ENCODE assay signal across 10 cellular contexts in the genomic region with DNA sequence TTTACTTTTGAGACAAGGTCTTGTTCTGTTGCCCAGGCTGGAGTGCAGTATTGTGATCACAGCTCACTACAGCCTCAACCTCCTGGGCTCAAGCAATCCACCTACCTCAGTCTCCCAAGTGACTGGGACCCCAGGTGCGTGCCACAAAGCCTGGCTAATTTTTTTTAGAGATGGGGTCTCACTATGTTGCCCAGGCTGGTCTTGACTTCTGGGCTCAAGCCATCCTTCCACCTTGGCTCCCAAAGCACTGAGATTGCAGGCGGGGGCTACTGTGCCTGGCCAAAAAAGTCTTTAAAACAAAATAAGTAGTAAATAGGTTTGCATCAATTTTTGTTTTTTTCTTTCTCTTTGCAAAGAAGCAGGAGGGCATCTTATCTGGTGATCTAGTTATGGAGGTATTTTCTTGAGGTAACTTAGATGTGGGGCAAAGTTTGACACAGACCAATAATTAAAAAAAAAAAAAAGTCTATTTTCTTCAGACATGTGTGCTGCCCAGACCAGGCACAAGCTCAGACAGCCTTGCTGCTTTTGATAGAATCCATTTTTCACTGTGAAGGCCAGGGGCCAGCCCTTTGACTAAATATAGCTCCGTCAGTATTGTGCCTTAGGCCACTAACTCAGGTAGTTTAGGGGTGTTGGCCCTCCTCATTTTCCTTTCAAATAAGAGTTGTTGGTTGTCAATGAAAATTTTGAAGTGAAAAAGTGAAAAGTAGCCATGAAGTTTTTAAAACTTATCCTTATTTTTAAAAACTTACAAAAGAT. TPM values are rescaled to one million over a fixed set of nuclear protein-coding genes. Genes with fewer than 3 reads are reported as not detected.
DNase-seq lines count a peak whose midpoint lies in the region; TF ChIP-seq lines count a peak whose summit lies in the region.
"Had no signal": no experiment of that assay in that cellular context is flagged by ENCODE, and none has a peak within 500 bp of the region (broad histone marks: within the 10 kb centered on the region; RNA-seq: fewer than 3 reads in every experiment).

No MANE protein-coding gene starts in this region.

- H3K4me1 ChIP-seq in breast epithelium (peaks cover 0 to 42% of the 10 kb centered on the region in 2 donors), mucosa of stomach (ENCODE audit: control insufficient read depth, insufficient read depth, low read length) (peaks cover 45% of the 10 kb centered on the region), urinary bladder (ENCODE audit: insufficient read depth) (peaks cover 2% of the 10 kb centered on the region), HAP-1 (peaks cover 30% of the 10 kb centered on the region)
- H3K4me1 ChIP-seq: BE2C had no signal

- peaks cover 18% of the 10 kb centered on the region for H3K36me3 Mint-ChIP-seq in activated naive CD4-positive, alpha-beta T cell treated with anti-CD3 and anti-CD28 coated beads for 36 hours (ENCODE audit: low read depth)

- H3K27ac Mint-ChIP-seq in activated naive CD4-positive, alpha-beta T cell treated with anti-CD3 and anti-CD28 coated beads for 36 hours = peak overlapping the region; percentile 88

- H3K9me3 Mint-ChIP-seq in activated naive CD4-positive, alpha-beta T cell treated with anti-CD3 and anti-CD28 coated beads for 36 hours = no peaks in the 10 kb centered on the region

- H3K27me3 ChIP-seq in breast epithelium (no peaks in the 10 kb centered on the region), mucosa of stomach (ENCODE audit: control insufficient read depth, insufficient read depth, low read length) (no peaks in the 10 kb centered on the region), HAP-1 (ENCODE audit: low read depth) (no peaks in the 10 kb centered on the region)
- H3K27me3 ChIP-seq: BE2C had no signal

- peak overlapping the region; percentile 89 for H3K4me3 Mint-ChIP-seq in activated naive CD4-positive, alpha-beta T cell treated with anti-CD3 and anti-CD28 coated beads for 36 hours

- no peak for TF ChIP-seq CTCF in breast epithelium (IDR thresholded peaks at IDR 0.05)

- H3K9me3 ChIP-seq in breast epithelium (no peaks in the 10 kb centered on the region), mucosa of stomach (ENCODE audit: control insufficient read depth, low read length) (no peaks in the 10 kb centered on the region), HAP-1 (no peaks in the 10 kb centered on the region)
- H3K9me3 ChIP-seq: BE2C had no signal

- peak overlapping the region; percentile 94 for H3K9ac ChIP-seq in mucosa of stomach (ENCODE audit: low read length)

- peaks cover 64% of the 10 kb centered on the region for H3K4me1 Mint-ChIP-seq in activated naive CD4-positive, alpha-beta T cell treated with anti-CD3 and anti-CD28 coated beads for 36 hours (ENCODE audit: low read depth)

- CTCF ChIA-PET in activated naive CD4-positive, alpha-beta T cell treated with anti-CD3 and anti-CD28 coated beads for 36 hours (lab: Charles Lee) = interaction anchor here (0.6 to 0.9 kb wide), 2 partner anchors 34 to 69 kb away, joined by 3 read pairs; no protein-coding TSS in a partner anchor

- no peak for TF ChIP-seq POLR2A in breast epithelium (IDR thresholded peaks at IDR 0.05)

- no peaks in the 10 kb centered on the region for H3K27me3 Mint-ChIP-seq in activated naive CD4-positive, alpha-beta T cell treated with anti-CD3 and anti-CD28 coated beads for 36 hours (ENCODE audit: low read depth)

- intact Hi-C loops in activated naive CD4-positive, alpha-beta T cell treated with anti-CD3 and anti-CD28 coated beads for 36 hours (cut with micrococcal nuclease) = loop anchor here (10.0 kb wide), 1 partner anchor 1002 kb away; no protein-coding TSS in a partner anchor
- intact Hi-C loops in breast epithelium (cut with DNase I; ENCODE audit: low total_unique reads) = no loop called here

- H3K27ac ChIP-seq in breast epithelium (peak overlapping the region; percentile 92 to 96), urinary bladder (ENCODE audit: low read depth) (peak overlapping the region; percentile 77)

- no peak for DNase-seq in activated naive CD4-positive, alpha-beta T cell treated with anti-CD3 and anti-CD28 coated beads for 36 hours
- DNase-seq in activated naive CD4-positive, alpha-beta T cell treated with Interleukin-2 at 50 U/mL for 16 hours = no peak
- DNase-seq in breast epithelium (ENCODE audit: low spot score in 2 of 2) = no peak
- no peak for DNase-seq in NCI-H1092 treated with DMSO at 0.1 percent for 48 hours (lab: John Stamatoyannopoulos, UW)
- no peak for DNase-seq in stimulated activated CD4-positive, alpha-beta T cell treated with anti-CD3 and anti-CD28 coated beads, Interleukin-2, amount 100 ng/mL, for 24 hours
- DNase-seq in HAP-1 (ENCODE audit: low spot score in 2 of 2) = no peak
- DNase-seq: BE2C had no signal

- H3K4me3 ChIP-seq in breast epithelium (peak overlapping the region; percentile 91 to 94 (median 94)), mucosa of stomach (ENCODE audit: low read length) (no peak overlapping the region), urinary bladder (ENCODE audit: low read depth, low read length) (peak overlapping the region; percentile 12), HAP-1 (no peak overlapping the region)

- no peaks in the 10 kb centered on the region for H3K36me3 ChIP-seq in breast epithelium
- H3K36me3 ChIP-seq in mucosa of stomach (ENCODE audit: control insufficient read depth, insufficient read depth, low read length) = no peaks in the 10 kb centered on the region
- H3K36me3 ChIP-seq in urinary bladder (ENCODE audit: insufficient read depth) = no peaks in the 10 kb centered on the region
- no peaks in the 10 kb centered on the region; the same call in 1 of the 2 replicates for H3K36me3 ChIP-seq in HAP-1 (replicated peaks)

- in situ Hi-C loops in HAP-1 (cut with MboI; ENCODE audit: low sequenced_read_pairs) = no loop called here

- WGBS in urinary bladder = 76% methylated on average over 3 of the region's 3 CpGs

RNA-seq across cellular contexts. Expression of a gene that starts 2.5 kb away (rescaled TPM):
- 10 to 100 TPM; 66.4 to 71.5 TPM for total RNA-seq in activated naive CD4-positive, alpha-beta T cell treated with anti-CD3 and anti-CD28 coated beads for 36 hours
- total RNA-seq in breast epithelium (100 to 1,000 TPM; 123 to 210 (median 174) TPM), urinary bladder (60.8 TPM)
- 156 TPM for polyA plus RNA-seq in urinary bladder

RNA-seq across cellular contexts. Expression of a gene that starts 7.0 kb away (rescaled TPM):
- 10 to 100 TPM; 65.7 to 66.0 TPM for total RNA-seq in activated naive CD4-positive, alpha-beta T cell treated with anti-CD3 and anti-CD28 coated beads for 36 hours
- total RNA-seq in breast epithelium (10 to 100 TPM; 49.4 to 88.4 (median 69.2) TPM), urinary bladder (100 TPM)
- 40.0 TPM for polyA plus RNA-seq in urinary bladder

RNA-seq across cellular contexts. Expression of a gene that starts 35.1 kb away (rescaled TPM):
- 10 to 100 TPM; 23.3 to 25.2 TPM for total RNA-seq in activated naive CD4-positive, alpha-beta T cell treated with anti-CD3 and anti-CD28 coated beads for 36 hours
- total RNA-seq in breast epithelium (10 to 100 TPM; 33.4 to 61.5 (median 50.1) TPM), urinary bladder (68.4 TPM)
- polyA plus RNA-seq in urinary bladder = 18.7 TPM

RNA-seq across cellular contexts. Expression of a gene that starts 35.2 kb away (rescaled TPM):
- not detected for total RNA-seq in activated naive CD4-positive, alpha-beta T cell treated with anti-CD3 and anti-CD28 coated beads for 36 hours
- total RNA-seq in breast epithelium (not detected), urinary bladder (3.0 TPM)
- polyA plus RNA-seq in urinary bladder = 0.65 TPM
- total RNA-seq: glomerular endothelial cell had no signal

Comparison
In these comparisons a context has a peak if more than half of its experiments do, and no peak if none do; other contexts are left out.
1. H3K4me3 ChIP-seq: peak in breast epithelium (3 of 3) and urinary bladder (single experiment); none in mucosa of stomach (single experiment) and HAP-1 (single experiment).